Comparison of ENCODE assay signal across 8 cellular contexts in the genomic region with DNA sequence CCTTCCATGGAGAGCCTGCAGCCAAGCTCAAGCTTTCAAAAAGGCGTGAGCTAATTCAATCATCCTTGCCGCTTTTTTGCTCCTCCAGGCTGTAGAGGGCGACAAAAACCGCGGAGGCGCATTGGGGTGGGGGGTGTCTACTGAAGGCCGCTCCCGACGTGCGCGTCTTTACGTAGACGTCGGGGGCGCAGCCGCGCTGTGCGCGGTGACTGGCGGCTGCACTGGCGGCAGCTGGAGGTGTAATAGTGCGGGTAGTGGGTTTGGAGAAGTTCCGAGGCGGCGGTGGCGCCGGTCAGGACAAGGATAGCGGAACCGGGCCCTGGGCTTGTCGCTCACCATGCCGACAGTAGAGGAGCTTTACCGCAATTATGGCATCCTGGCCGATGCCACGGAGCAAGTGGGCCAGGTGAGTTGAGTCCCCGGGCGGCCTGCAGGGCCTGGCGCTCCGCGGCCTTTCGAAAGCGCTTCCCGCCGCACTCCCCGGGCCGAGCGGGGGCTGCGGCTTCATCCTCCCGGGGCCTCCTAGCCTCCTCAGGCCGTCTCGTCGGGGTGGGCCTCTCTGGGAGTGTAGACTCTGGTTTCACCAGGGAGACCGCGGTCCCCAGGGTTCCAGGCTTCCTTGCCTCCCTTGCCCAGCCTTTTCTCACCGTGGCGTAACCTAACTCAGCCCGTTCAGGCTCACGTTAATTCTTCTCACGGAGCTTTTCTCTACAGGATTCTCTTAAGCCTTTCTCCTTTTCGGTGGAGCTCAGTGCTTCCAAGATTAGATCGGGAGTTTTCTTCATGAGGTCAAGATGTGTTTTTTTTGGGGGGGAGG. TPM values are rescaled to one million over a fixed set of nuclear protein-coding genes. Genes with fewer than 3 reads are reported as not detected.
DNase-seq lines count a peak whose midpoint lies in the region; ATAC-seq, FAIRE-seq and TF ChIP-seq lines count a peak whose summit lies in the region.

A gene (plus strand): TSS at position 206 of the 817 bp plus-strand sequence. CDS start 132 bp downstream, at position 338.

- H3K4me3 Mint-ChIP-seq in activated T-helper 2 cell treated with anti-CD3 and anti-CD28 coated beads, Interferon-gamma antibody, Interleukin-2, Interleukin-4, amounts not matched to agents 10 μg/mL and 5 μg/mL and 100 μg/mL, durations not matched to agents 14 hours and 24 hours and 36 hours (ENCODE audit: low read depth): peak within 1 kb of the TSS; percentile 97
- peak within 1 kb of the TSS; percentile 99 for H3K4me3 Mint-ChIP-seq in natural killer cell

- H3K27ac Mint-ChIP-seq in activated T-helper 2 cell treated with anti-CD3 and anti-CD28 coated beads, Interferon-gamma antibody, Interleukin-2, Interleukin-4, amounts not matched to agents 10 μg/mL and 5 μg/mL and 100 μg/mL, durations not matched to agents 14 hours and 24 hours and 36 hours: peak within 1 kb of the TSS; percentile 92
- H3K27ac Mint-ChIP-seq in natural killer cell: peak within 1 kb of the TSS; percentile 93 to 98

- peak; percentile 87 for TF ChIP-seq POLR2A in H54 (IDR thresholded peaks at IDR 0.05; ENCODE audit: low read depth, low read length)

- ATAC-seq in RWPE2 (ENCODE audit: low read depth): peak; percentile 95
- peak; percentile 94 to 98 (median 94) for ATAC-seq in natural killer cell

- intact Hi-C loops in activated T-helper 2 cell treated with anti-CD3 and anti-CD28 coated beads, Interferon-gamma antibody, Interleukin-2, Interleukin-4, amounts not matched to agents 10 μg/mL and 5 μg/mL and 100 μg/mL, durations not matched to agents 14 hours and 24 hours and 36 hours (cut with micrococcal nuclease): loop anchor here (1.0 to 10.0 kb wide), 7 partner anchors 46 to 555 kb away; a partner anchor contains a TSS
- intact Hi-C loops in natural killer cell (cut with micrococcal nuclease): loop anchor here (1.0 to 5.0 kb wide), 4 partner anchors 46 to 555 kb away; a partner anchor contains a TSS

- H3K4me1 Mint-ChIP-seq in activated T-helper 2 cell treated with anti-CD3 and anti-CD28 coated beads, Interferon-gamma antibody, Interleukin-2, Interleukin-4, amounts not matched to agents 10 μg/mL and 5 μg/mL and 100 μg/mL, durations not matched to agents 14 hours and 24 hours and 36 hours (ENCODE audit: low read depth): peaks cover 32% of the 10 kb centered on the region
- H3K4me1 Mint-ChIP-seq in natural killer cell: peaks cover 42 to 44% of the 10 kb centered on the region in 2 donors

- TF ChIP-seq CTCF in RWPE2 (IDR thresholded peaks at IDR 0.05; ENCODE audit: poor library complexity, severe bottlenecking) (peak; percentile 92), natural killer cell (IDR thresholded peaks at IDR 0.05) (peak; percentile 68)

- peak within 1 kb of the TSS; percentile 55 for H3K27ac ChIP-seq in RWPE2 (ENCODE audit: poor library complexity, severe bottlenecking)

- H3K9me3 Mint-ChIP-seq in activated T-helper 2 cell treated with anti-CD3 and anti-CD28 coated beads, Interferon-gamma antibody, Interleukin-2, Interleukin-4, amounts not matched to agents 10 μg/mL and 5 μg/mL and 100 μg/mL, durations not matched to agents 14 hours and 24 hours and 36 hours: no peaks in the 10 kb centered on the region
- H3K9me3 Mint-ChIP-seq in natural killer cell: no peaks in the 10 kb centered on the region

- peak within 1 kb of the TSS; percentile 78 for H3K4me3 ChIP-seq in RWPE2 (ENCODE audit: severe bottlenecking)

- H3K9me3 ChIP-seq in ES-I3 (ENCODE audit: control insufficient read depth, insufficient read depth, low read length) (no peaks in the 10 kb centered on the region), RWPE2 (ENCODE audit: severe bottlenecking) (no peaks in the 10 kb centered on the region)

- H3K36me3 Mint-ChIP-seq in activated T-helper 2 cell treated with anti-CD3 and anti-CD28 coated beads, Interferon-gamma antibody, Interleukin-2, Interleukin-4, amounts not matched to agents 10 μg/mL and 5 μg/mL and 100 μg/mL, durations not matched to agents 14 hours and 24 hours and 36 hours (ENCODE audit: low read depth): peaks cover 25% of the 10 kb centered on the region
- no peaks in the 10 kb centered on the region for H3K36me3 Mint-ChIP-seq in natural killer cell

- DNase-seq in H54 (ENCODE audit: insufficient read length, low spot score) (peak; percentile 73), LoVo (ENCODE audit: low spot score) (peak; percentile 93), RWPE2 (ENCODE audit: low spot score) (peak; percentile 87), fibroblast of peridontal ligament (ENCODE audit: extremely low read depth) (peak; percentile 91), natural killer cell (peak; percentile 85)
- DNase-seq in activated T-helper 2 cell treated with anti-CD3 and anti-CD28 coated beads, Interferon-gamma antibody, Interleukin-2, Interleukin-4, amounts not matched to agents 10 μg/mL and 5 μg/mL and 100 μg/mL, durations not matched to agents 14 hours and 24 hours and 36 hours (ENCODE audit: low spot score): peak; percentile 91
- DNase-seq in stimulated activated naive CD4-positive, alpha-beta T cell treated with Interleukin-2 at 50 U/mL for 16 hours (lab: John Stamatoyannopoulos, UW): peak; percentile 93

- peaks cover 6% of the 10 kb centered on the region; the same call in 1 of the 2 replicates for H3K4me1 ChIP-seq in ES-I3 (ENCODE audit: insufficient read depth, low read length)
- no peaks in the 10 kb centered on the region for H3K4me1 ChIP-seq in RWPE2 (ENCODE audit: insufficient read depth, poor library complexity, severe bottlenecking)

- H3K27me3 Mint-ChIP-seq in activated T-helper 2 cell treated with anti-CD3 and anti-CD28 coated beads, Interferon-gamma antibody, Interleukin-2, Interleukin-4, amounts not matched to agents 10 μg/mL and 5 μg/mL and 100 μg/mL, durations not matched to agents 14 hours and 24 hours and 36 hours (ENCODE audit: low read depth): no peaks in the 10 kb centered on the region
- H3K27me3 Mint-ChIP-seq in natural killer cell (ENCODE audit: low read depth in 2 of 2): no peaks in the 10 kb centered on the region

- no peaks in the 10 kb centered on the region for H3K36me3 ChIP-seq in ES-I3 (ENCODE audit: insufficient read depth, low read length)
- H3K36me3 ChIP-seq in RWPE2 (ENCODE audit: low read depth): peaks cover 19% of the 10 kb centered on the region

- H3K9ac ChIP-seq in ES-I3 (ENCODE audit: low read depth, low read length): peak within 1 kb of the TSS; percentile 90

- H3K27me3 ChIP-seq in RWPE2 (ENCODE audit: insufficient read depth, poor library complexity, severe bottlenecking): no peaks in the 10 kb centered on the region

- peak; percentile 96 for FAIRE-seq in H54 (lab: Jason Lieb, UNC)

RNA-seq across cellular contexts. Expression of the gene that starts here (rescaled TPM):
- total RNA-seq in activated T-helper 2 cell treated with anti-CD3 and anti-CD28 coated beads, Interferon-gamma antibody, Interleukin-2, Interleukin-4, amounts not matched to agents 10 μg/mL and 5 μg/mL and 100 μg/mL, durations not matched to agents 14 hours and 24 hours and 36 hours: 158 and 164 TPM in 2 replicates
- total RNA-seq in natural killer cell: 10 to 100 TPM; 61.9 to 80.4 (median 77.2) TPM

Comparison
In these comparisons a context has a peak if more than half of its experiments do, and no peak if none do; other contexts are left out.
1. Peak in every context shown above with its lines: DNase-seq, ATAC-seq, H3K4me3 ChIP-seq and H3K27ac ChIP-seq.